In the genomic region with DNA sequence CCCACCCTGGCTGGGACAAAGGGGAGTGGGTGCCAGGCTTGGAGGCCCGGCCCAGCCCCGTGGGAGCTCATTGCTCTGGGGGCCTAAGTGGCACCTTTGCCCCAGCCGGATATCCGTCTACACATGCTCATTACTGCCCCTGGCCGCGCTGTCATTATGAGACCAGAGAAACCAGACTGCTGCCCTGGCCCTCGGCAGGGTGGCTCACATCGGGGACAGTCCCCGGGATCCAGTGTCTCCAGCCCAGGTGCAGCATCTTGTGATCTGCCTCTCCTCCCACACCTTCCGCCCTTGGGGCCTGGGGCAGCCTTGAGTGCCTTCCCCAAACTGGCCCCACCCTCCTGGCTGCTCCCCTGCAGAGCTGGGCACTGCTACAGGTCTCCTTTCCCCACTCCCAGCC, we compare ENCODE assay signal across 22 cellular contexts. TPM values are rescaled to one million over a fixed set of nuclear protein-coding genes. Genes with fewer than 3 reads are reported as not detected.
DNase-seq lines count a peak whose midpoint lies in the region; ATAC-seq, FAIRE-seq and TF ChIP-seq lines count a peak whose summit lies in the region.
"Had no signal": no experiment of that assay in that cellular context is flagged by ENCODE, and none has a peak within 500 bp of the region (broad histone marks: within the 10 kb centered on the region; RNA-seq: fewer than 3 reads in every experiment).

No MANE protein-coding gene starts in this region.

- DNase-seq in GM12891 (ENCODE audit: insufficient read length, low spot score) (peak; percentile 88), memory B cell (ENCODE audit: low spot score in 2 of 2) (peak in 1 of 2 donors; percentile 66), mesendoderm (no peak)
- DNase-seq: activated CD4-positive, alpha-beta T cell treated with anti-CD3 and anti-CD28 coated beads, Interleukin-2, amount 50 U/mL, for 1 hour; activated naive CD8-positive, alpha-beta T cell treated with anti-CD3 and anti-CD28 coated beads for 36 hours; activated T-cell treated with anti-CD3 and anti-CD28 coated beads, Interleukin-2, amount 50 U/mL, for 1 hour; AML-193; naive thymus-derived CD4-positive, alpha-beta T cell; NCI-H1105 treated with DMSO at 0.1 percent for 48 hours had no signal

- no peaks in the 10 kb centered on the region for H3K4me1 ChIP-seq in mesendoderm (ENCODE audit: control insufficient read depth, low read depth, low read length)

- no peak overlapping the region for H2AK5ac ChIP-seq in mesendoderm (ENCODE audit: low read length)

- H3K36me3 ChIP-seq in mesendoderm (ENCODE audit: control insufficient read depth, insufficient read depth, low read length): no peaks in the 10 kb centered on the region

- TF ChIP-seq POLR2A in GM12891 (IDR thresholded peaks at IDR 0.05; ENCODE audit: low read depth, low read length): no peak

- no peak overlapping the region for H2BK120ac ChIP-seq in mesendoderm (ENCODE audit: low read depth, low read length)

- peaks cover 5% of the 10 kb centered on the region for H3K27me3 Mint-ChIP-seq in memory B cell
- H3K27me3 Mint-ChIP-seq: activated naive CD8-positive, alpha-beta T cell treated with anti-CD3 and anti-CD28 coated beads for 36 hours had no signal

- no peak overlapping the region for H3K27ac ChIP-seq in mesendoderm (ENCODE audit: low read depth, low read length)
- H3K27ac ChIP-seq: HL-60, KMS-11 had no signal

- H3K4me3 Mint-ChIP-seq in memory B cell: peak overlapping the region; percentile 84
- H3K4me3 Mint-ChIP-seq: activated naive CD8-positive, alpha-beta T cell treated with anti-CD3 and anti-CD28 coated beads for 36 hours; brain; dendritic cell treated with granulocyte-macrophage colony-stimulating factor and Interleukin-4, amounts not matched to agents 40 ng/mL and 50 ng/mL, for 4 days; naive thymus-derived CD4-positive, alpha-beta T cell; stimulated activated effector memory CD8-positive, alpha-beta T cell treated with anti-CD3 and anti-CD28 coated beads, Interleukin-12 subunit alpha, Interleukin-12 subunit beta, amount 100 ng/mL, for 72 hours; type B pancreatic cell had no signal

- peak; percentile 88 for FAIRE-seq in GM12891 (lab: Jason Lieb, UNC)
- FAIRE-seq: G401.6, TTC549 had no signal

- H3K36me3 Mint-ChIP-seq in memory B cell: no peaks in the 10 kb centered on the region
- H3K36me3 Mint-ChIP-seq: activated naive CD8-positive, alpha-beta T cell treated with anti-CD3 and anti-CD28 coated beads for 36 hours; brain; naive thymus-derived CD4-positive, alpha-beta T cell; type B pancreatic cell had no signal

- H4K5ac ChIP-seq in mesendoderm (ENCODE audit: low read length): no peak overlapping the region

- H3K9me3 Mint-ChIP-seq in memory B cell: no peaks in the 10 kb centered on the region
- H3K9me3 Mint-ChIP-seq: activated naive CD8-positive, alpha-beta T cell treated with anti-CD3 and anti-CD28 coated beads for 36 hours; brain; dendritic cell treated with granulocyte-macrophage colony-stimulating factor and Interleukin-4, amounts not matched to agents 40 ng/mL and 50 ng/mL, for 4 days; naive thymus-derived CD4-positive, alpha-beta T cell; stimulated activated effector memory CD8-positive, alpha-beta T cell treated with anti-CD3 and anti-CD28 coated beads, Interleukin-12 subunit alpha, Interleukin-12 subunit beta, amount 100 ng/mL, for 72 hours; type B pancreatic cell had no signal

- no peak overlapping the region for H3K56ac ChIP-seq in mesendoderm (ENCODE audit: low read length)

- no peak overlapping the region for H2BK5ac ChIP-seq in mesendoderm (ENCODE audit: low read length)

- no peaks in the 10 kb centered on the region for H3K27me3 ChIP-seq in mesendoderm (ENCODE audit: insufficient read depth, low read length, poor library complexity)

- no peak overlapping the region for H3K9ac ChIP-seq in mesendoderm (ENCODE audit: low read length)
- H3K9ac ChIP-seq: KMS-11 had no signal

- H3K27ac Mint-ChIP-seq in memory B cell: peak overlapping the region; percentile 92
- H3K27ac Mint-ChIP-seq: activated naive CD8-positive, alpha-beta T cell treated with anti-CD3 and anti-CD28 coated beads for 36 hours; brain; dendritic cell treated with granulocyte-macrophage colony-stimulating factor and Interleukin-4, amounts not matched to agents 40 ng/mL and 50 ng/mL, for 4 days; naive thymus-derived CD4-positive, alpha-beta T cell; type B pancreatic cell had no signal

- no peak overlapping the region for H3K23ac ChIP-seq in mesendoderm (ENCODE audit: low read length)

- no peak overlapping the region for H3K4ac ChIP-seq in mesendoderm (ENCODE audit: low read depth, low read length)

- no peak overlapping the region for H4K8ac ChIP-seq in mesendoderm (ENCODE audit: low read depth, low read length)

- peaks cover 28% of the 10 kb centered on the region for H3K4me1 Mint-ChIP-seq in memory B cell
- H3K4me1 Mint-ChIP-seq: brain had no signal

- ATAC-seq in HG03378 (IDR thresholded peaks at IDR 0.05; ENCODE audit: unreplicated experiment): peak; percentile 29
- peak; percentile 61 for ATAC-seq in memory B cell (ENCODE audit: low read depth)
- ATAC-seq in HG03457 (IDR thresholded peaks at IDR 0.05; ENCODE audit: unreplicated experiment): no peak
- no peak for ATAC-seq in GM21529 (IDR thresholded peaks at IDR 0.05; ENCODE audit: unreplicated experiment)
- ATAC-seq: naive thymus-derived CD4-positive, alpha-beta T cell; Panc1; stimulated activated effector memory CD8-positive, alpha-beta T cell treated with anti-CD3 and anti-CD28 coated beads, Interleukin-12 subunit alpha, Interleukin-12 subunit beta, amount 100 ng/mL, for 72 hours had no signal

- H2BK15ac ChIP-seq in mesendoderm (replicated peaks; ENCODE audit: low read depth): no peak overlapping the region

- no peaks in the 10 kb centered on the region for H3K79me2 ChIP-seq in mesendoderm (ENCODE audit: control insufficient read depth, insufficient read depth, low read length)

- WGBS in mesendoderm (ENCODE audit: extremely low coverage, insufficient coverage, low lambda C conversion rate): no CpG with 5 or more reads among the region's 10 CpGs

- H3K18ac ChIP-seq in mesendoderm (ENCODE audit: low read length): no peak overlapping the region

- H3K79me1 ChIP-seq in mesendoderm (ENCODE audit: low read length): no peaks in the 10 kb centered on the region

- no peak overlapping the region for H3K4me2 ChIP-seq in mesendoderm (ENCODE audit: low read length)
- H3K4me2 ChIP-seq: KMS-11 had no signal

- no peak overlapping the region for H3K4me3 ChIP-seq in mesendoderm (ENCODE audit: low read length)

TF ChIP-seq in GM12891, 5 proteins besides CTCF, POLR2A, EP300 and RAD21:
- no peak for TF ChIP-seq POLR2AphosphoS5 (IDR thresholded peaks at IDR 0.05; ENCODE audit: low read depth, low read length)
- TF ChIP-seq PAX5 (IDR thresholded peaks at IDR 0.05; ENCODE audit: insufficient read depth, low read length, severe bottlenecking): no peak
- TF ChIP-seq SPI1 (IDR thresholded peaks at IDR 0.05; ENCODE audit: low read depth, low read length): peak; percentile 35; the same call in 1 of the 2 replicates
- TF ChIP-seq POU2F2 (IDR thresholded peaks at IDR 0.05; ENCODE audit: low read depth, low read length): 0 out of 2 replicates have a peak, but pooled peaks have one; percentile 31
TF ChIP-seq in GM12891: peak in this region for 2.

RNA-seq across cellular contexts. Expression of a gene that starts 4.9 kb away (rescaled TPM):
- polyA plus RNA-seq in GM12891 (2012; ENCODE audit: low read depth, missing spikeins): not detected
- 0.11 TPM for polyA plus RNA-seq in mesendoderm (2013, experiment 1 of 2)
- polyA plus RNA-seq in mesendoderm (2013, experiment 2 of 2): 0.10 TPM
- polyA plus RNA-seq: liver; naive thymus-derived CD4-positive, alpha-beta T cell had no signal

RNA-seq across cellular contexts. Expression of a gene that starts 5.5 kb away (rescaled TPM):
- polyA plus RNA-seq in GM12891 (2012; ENCODE audit: low read depth, missing spikeins): 0.19 TPM
- polyA plus RNA-seq in mesendoderm (2013, experiment 1 of 2): 0.08 TPM
- polyA plus RNA-seq in mesendoderm (2013, experiment 2 of 2): 0.07 TPM

RNA-seq across cellular contexts. Expression of a gene that starts 11.3 kb away (rescaled TPM):
- 0.72 TPM for polyA plus RNA-seq in GM12891 (2012; ENCODE audit: low read depth, missing spikeins)
- 1.3 TPM for polyA plus RNA-seq in mesendoderm (2013, experiment 1 of 2)
- polyA plus RNA-seq in mesendoderm (2013, experiment 2 of 2): 1.5 TPM

RNA-seq across cellular contexts. Expression of a gene that starts 22.1 kb away (rescaled TPM):
- 60.0 TPM for polyA plus RNA-seq in GM12891 (2012; ENCODE audit: low read depth, missing spikeins)
- 145 TPM for polyA plus RNA-seq in mesendoderm (2013, experiment 1 of 2)
- polyA plus RNA-seq in mesendoderm (2013, experiment 2 of 2): 147 TPM

RNA-seq across cellular contexts. Expression of a gene that starts 31.3 kb away (rescaled TPM):
- polyA plus RNA-seq in GM12891 (2012; ENCODE audit: low read depth, missing spikeins): 12.6 TPM
- 2.6 TPM for polyA plus RNA-seq in mesendoderm (2013, experiment 1 of 2)
- 2.2 TPM for polyA plus RNA-seq in mesendoderm (2013, experiment 2 of 2)

Comparison
In these comparisons a context has a peak if more than half of its experiments do, and no peak if none do; other contexts are left out.
1. ATAC-seq: peak in HG03378 (single experiment) and memory B cell (single experiment); none in HG03457 (single experiment) and GM21529 (single experiment).